In genomic region chr4:105179539-105180401, GRCh38 we compare ENCODE assay signal across 1 cellular context.
TF ChIP-seq lines count a peak whose summit lies in the region.

No MANE protein-coding gene starts in this region.

TF ChIP-seq in HepG2, 621 proteins besides CTCF, POLR2A, EP300 and RAD21 (continued from another document and continues in another):
- no peak for TF ChIP-seq UBTF (CRISPR knock-in tag; IDR thresholded peaks at IDR 0.05)
- peak; percentile 94 for TF ChIP-seq KAT2B (IDR thresholded peaks at IDR 0.05; ENCODE audit: borderline replicate concordance, low read depth, low read length)
- no peak for TF ChIP-seq ASH2L (IDR thresholded peaks at IDR 0.05; ENCODE audit: insufficient read length, low read depth, low read length)
- TF ChIP-seq BRD4 (CRISPR knock-in tag; IDR thresholded peaks at IDR 0.05): no peak
- no peak for TF ChIP-seq SUZ12 (IDR thresholded peaks at IDR 0.05; ENCODE audit: low read depth, low read length)
- TF ChIP-seq ARID3A (IDR thresholded peaks at IDR 0.05; ENCODE audit: low read depth, low read length): 0 out of 2 replicates have a peak, but pooled peaks have one; percentile 3
- TF ChIP-seq MBD4 (IDR thresholded peaks at IDR 0.05; ENCODE audit: borderline replicate concordance, low read length): no peak
- TF ChIP-seq PAXIP1 (CRISPR knock-in tag; conservative IDR thresholded peaks at IDR 0.05): 0 out of 2 replicates have a peak, but pooled peaks have one; percentile 20
- TF ChIP-seq MNT (IDR thresholded peaks at IDR 0.05): no peak
- TF ChIP-seq CBX2 (IDR thresholded peaks at IDR 0.05; ENCODE audit: low read depth, low read length): no peak
- TF ChIP-seq CBX2 (CRISPR knock-in tag; IDR thresholded peaks at IDR 0.05; ENCODE audit: low read depth): no peak
- 0 out of 2 replicates have a peak, but pooled peaks have one; percentile 16 for TF ChIP-seq MAX (IDR thresholded peaks at IDR 0.05)
- TF ChIP-seq ZNF788 (CRISPR knock-in tag; IDR thresholded peaks at IDR 0.05; ENCODE audit: borderline replicate concordance): no peak
- TF ChIP-seq ZNF782 (CRISPR knock-in tag; IDR thresholded peaks at IDR 0.05; ENCODE audit: borderline replicate concordance): no peak
- TF ChIP-seq HMGXB3 (CRISPR knock-in tag; IDR thresholded peaks at IDR 0.05; ENCODE audit: borderline replicate concordance): no peak
- no peak for TF ChIP-seq RAD51 (IDR thresholded peaks at IDR 0.05; ENCODE audit: borderline replicate concordance)
- no peak for TF ChIP-seq TOE1 (CRISPR knock-in tag; IDR thresholded peaks at IDR 0.05)
- TF ChIP-seq IRF9 (CRISPR knock-in tag; IDR thresholded peaks at IDR 0.05; ENCODE audit: borderline replicate concordance): no peak
- TF ChIP-seq ZNF646 (CRISPR knock-in tag; IDR thresholded peaks at IDR 0.05): no peak
- TF ChIP-seq KDM5A (IDR thresholded peaks at IDR 0.05; ENCODE audit: borderline replicate concordance, low read length): no peak
- peak; percentile 82 for TF ChIP-seq RXRB (CRISPR knock-in tag; IDR thresholded peaks at IDR 0.05; ENCODE audit: borderline replicate concordance)
- TF ChIP-seq ZNF17 (CRISPR knock-in tag; IDR thresholded peaks at IDR 0.05): no peak
- 0 out of 2 replicates have a peak, but pooled peaks have one; percentile 24 for TF ChIP-seq ATF2 (CRISPR knock-in tag; IDR thresholded peaks at IDR 0.05)
- no peak for TF ChIP-seq HDAC1 (CRISPR knock-in tag; IDR thresholded peaks at IDR 0.05)
- no peak for TF ChIP-seq REXO4 (CRISPR knock-in tag; IDR thresholded peaks at IDR 0.05; ENCODE audit: borderline replicate concordance)
- no peak for TF ChIP-seq ZNF263 (CRISPR knock-in tag; IDR thresholded peaks at IDR 0.05)
- TF ChIP-seq NFYC (CRISPR knock-in tag; IDR thresholded peaks at IDR 0.05): no peak
- no peak for TF ChIP-seq SRSF9 (IDR thresholded peaks at IDR 0.05; ENCODE audit: borderline replicate concordance, insufficient read depth, low read depth, low read length, poor library complexity, severe bottlenecking)
- no peak for TF ChIP-seq RFX5 (IDR thresholded peaks at IDR 0.05; ENCODE audit: low read depth, low read length)
- peak; percentile 66 to 83 for TF ChIP-seq NR2F1 (CRISPR knock-in tag; IDR thresholded peaks at IDR 0.05)
